ENCODE assay signal across 9 cellular contexts in genomic region chr17:40550608-40551007, GRCh38. TPM values are rescaled to one million over a fixed set of nuclear protein-coding genes. Genes with fewer than 3 reads are reported as not detected.
A peak's percentile ranks its signal among the peaks of the same experiment; 100 is the strongest.
DNase-seq lines count a peak whose midpoint lies in the region; ATAC-seq lines count a peak whose summit lies in the region.
"Had no signal": no experiment of that assay in that cellular context is flagged by ENCODE, and none has a peak within 500 bp of the region (broad histone marks: within the 10 kb centered on the region; RNA-seq: fewer than 3 reads in every experiment).

No MANE protein-coding gene starts in this region.

- no peak overlapping the region for H3K4me3 ChIP-seq in urinary bladder (ENCODE audit: low read depth, low read length)
- H3K4me3 ChIP-seq: GM23338 had no signal

- H3K4me1 ChIP-seq in urinary bladder (ENCODE audit: insufficient read depth) = peaks cover 6% of the 10 kb centered on the region

- no peak overlapping the region for H3K4me3 Mint-ChIP-seq in activated T-cell treated with anti-CD3 and anti-CD28 coated beads, Interleukin-2, amount 50 U/mL, for 24 hours
- H3K4me3 Mint-ChIP-seq in activated T-cell treated with anti-CD3 and anti-CD28 coated beads, Interleukin-2, amount 50 U/mL, for 4 hours = no peak overlapping the region
- H3K4me3 Mint-ChIP-seq: GM23338 had no signal

- WGBS in urinary bladder = 77% methylated on average over 8 of the region's 8 CpGs

- H3K4me1 Mint-ChIP-seq in activated T-cell treated with anti-CD3 and anti-CD28 coated beads, Interleukin-2, amount 50 U/mL, for 24 hours (ENCODE audit: low read depth) = peaks cover 100% of the 10 kb centered on the region
- H3K4me1 Mint-ChIP-seq in activated T-cell treated with anti-CD3 and anti-CD28 coated beads, Interleukin-2, amount 50 U/mL, for 4 hours (ENCODE audit: low read depth) = peaks cover 95% of the 10 kb centered on the region

- no peak overlapping the region for H3K27ac Mint-ChIP-seq in activated T-cell treated with anti-CD3 and anti-CD28 coated beads, Interleukin-2, amount 50 U/mL, for 24 hours
- H3K27ac Mint-ChIP-seq: GM23338 had no signal

- peak overlapping the region; percentile 57 for H3K27ac ChIP-seq in urinary bladder (ENCODE audit: low read depth)

- peak; percentile 28 for DNase-seq in activated T-cell treated with anti-CD3 and anti-CD28 coated beads, Interleukin-2, amount 50 U/mL, for 24 hours
- no peak for DNase-seq in activated T-cell treated with anti-CD3 and anti-CD28 coated beads, Interleukin-2, amount 50 U/mL, for 4 hours
- peak; percentile 46 for DNase-seq in dedifferentiated amniotic fluid mesenchymal stem cell (ENCODE audit: extremely low spot score)
- peak; percentile 85 for DNase-seq in myocyte (ENCODE audit: low read depth)
- DNase-seq in RKO (ENCODE audit: low spot score) = no peak
- DNase-seq in nucleus accumbens (lab: John Stamatoyannopoulos, UW) = no peak

- no peaks in the 10 kb centered on the region for H3K36me3 ChIP-seq in urinary bladder (ENCODE audit: insufficient read depth)

- H3K9me3 Mint-ChIP-seq in activated T-cell treated with anti-CD3 and anti-CD28 coated beads, Interleukin-2, amount 50 U/mL, for 24 hours = no peaks in the 10 kb centered on the region
- no peaks in the 10 kb centered on the region for H3K9me3 Mint-ChIP-seq in activated T-cell treated with anti-CD3 and anti-CD28 coated beads, Interleukin-2, amount 50 U/mL, for 4 hours
- H3K9me3 Mint-ChIP-seq: GM23338 had no signal

- no peak for ATAC-seq in activated T-cell treated with anti-CD3 and anti-CD28 coated beads, Interleukin-2, amount 50 U/mL, for 4 hours
- ATAC-seq in GM21723 (IDR thresholded peaks at IDR 0.05; ENCODE audit: unreplicated experiment) = no peak
- ATAC-seq: GM23338 had no signal

- peaks cover 47% of the 10 kb centered on the region for H3K36me3 Mint-ChIP-seq in activated T-cell treated with anti-CD3 and anti-CD28 coated beads, Interleukin-2, amount 50 U/mL, for 24 hours (ENCODE audit: low read depth)
- peaks cover 33% of the 10 kb centered on the region for H3K36me3 Mint-ChIP-seq in activated T-cell treated with anti-CD3 and anti-CD28 coated beads, Interleukin-2, amount 50 U/mL, for 4 hours (ENCODE audit: insufficient read depth)

- no peaks in the 10 kb centered on the region for H3K27me3 Mint-ChIP-seq in activated T-cell treated with anti-CD3 and anti-CD28 coated beads, Interleukin-2, amount 50 U/mL, for 24 hours
- H3K27me3 Mint-ChIP-seq in activated T-cell treated with anti-CD3 and anti-CD28 coated beads, Interleukin-2, amount 50 U/mL, for 4 hours (ENCODE audit: low read depth) = no peaks in the 10 kb centered on the region

RNA-seq across cellular contexts. Expression of gene CCR7, which starts 14.7 kb away (rescaled TPM):
- 100 to 1,000 TPM in 2 of 3 donors, 10 to 100 TPM in 1; 77.3 to 109 (median 108) TPM for total RNA-seq in activated T-cell treated with anti-CD3 and anti-CD28 coated beads, Interleukin-2, amount 50 U/mL, for 4 hours
- total RNA-seq in myocyte = 0.05 TPM in 1 of 2 replicates, not detected in the other
- polyA plus RNA-seq in myocyte (2012) = 1.4 TPM
- 0.58 TPM for total RNA-seq in urinary bladder
- polyA plus RNA-seq in urinary bladder = 0.39 TPM

RNA-seq across cellular contexts. Expression of gene TNS4, which starts 49.2 kb away (rescaled TPM):
- total RNA-seq in activated T-cell treated with anti-CD3 and anti-CD28 coated beads, Interleukin-2, amount 50 U/mL, for 4 hours = 1 to 10 TPM; 3.9 to 4.7 (median 4.1) TPM
- total RNA-seq in myocyte (not detected in 2 replicates), urinary bladder (5.4 TPM)
- polyA plus RNA-seq in myocyte (2012) = 0.03 TPM
- polyA plus RNA-seq in urinary bladder = 5.0 TPM

Comparison
In these comparisons a context has a peak if more than half of its experiments do, and no peak if none do; other contexts are left out.
1. DNase-seq: peak in activated T-cell treated with anti-CD3 and anti-CD28 coated beads, Interleukin-2, amount 50 U/mL, for 24 hours (single experiment), dedifferentiated amniotic fluid mesenchymal stem cell (single experiment) and myocyte (single experiment); none in activated T-cell treated with anti-CD3 and anti-CD28 coated beads, Interleukin-2, amount 50 U/mL, for 4 hours (single experiment), RKO (single experiment) and nucleus accumbens (0 of 56).
2. RNA of gene CCR7, which starts 14.7 kb away (total RNA-seq): 77.3 to 109 TPM in activated T-cell treated with anti-CD3 and anti-CD28 coated beads, Interleukin-2, amount 50 U/mL, for 4 hours; 0.58 TPM in urinary bladder (single experiment) and 0.05 TPM in myocyte; every median in the first group is over 10 times any median in the second.